ENCODE assay signal across 1 cellular context in genomic region chr14:56659964-56660551, GRCh38.
TF ChIP-seq lines count a peak whose summit lies in the region.

No MANE protein-coding gene starts in this region.

TF ChIP-seq in HCT116, 20 proteins besides CTCF, POLR2A, EP300 and RAD21 (continued from another document):
- no peak for TF ChIP-seq REST (IDR thresholded peaks at IDR 0.05; ENCODE audit: low read depth)
- TF ChIP-seq MAX (IDR thresholded peaks at IDR 0.05), result no peak
- TF ChIP-seq CBX3 (IDR thresholded peaks at IDR 0.05; ENCODE audit: low read depth), result no peak
TF ChIP-seq in HCT116: peak in this region for 0.
